11 cellular contexts compared by ENCODE assay signal in genomic region chrX:112832481-112833095, GRCh38. TPM values are rescaled to one million over a fixed set of nuclear protein-coding genes. Genes with fewer than 3 reads are reported as not detected.
DNase-seq lines count a peak whose midpoint lies in the region; ATAC-seq, FAIRE-seq and TF ChIP-seq lines count a peak whose summit lies in the region.
"Had no signal": no experiment of that assay in that cellular context is flagged by ENCODE, and none has a peak within 500 bp of the region (broad histone marks: within the 10 kb centered on the region; RNA-seq: fewer than 3 reads in every experiment).

No MANE protein-coding gene starts in this region.

- H2AK5ac ChIP-seq in IMR-90 (ENCODE audit: low read depth, low read length): no peak overlapping the region

- H3K27me3 ChIP-seq in IMR-90 (ENCODE audit: control insufficient read depth, insufficient read depth, low read length): no peaks in the 10 kb centered on the region; the same call in 1 of the 2 replicates
- H3K27me3 ChIP-seq in gastrocnemius medialis: no peaks in the 10 kb centered on the region

- no peak overlapping the region for H3K9ac ChIP-seq in IMR-90 (ENCODE audit: low read depth, low read length)

- H3K56ac ChIP-seq in IMR-90 (ENCODE audit: extremely low read depth, insufficient read depth, low read length): no peak overlapping the region

- H2AK9ac ChIP-seq in IMR-90 (replicated peaks; ENCODE audit: low read depth, low read length, poor library complexity): no peak overlapping the region

- no peak for ATAC-seq in IMR-90 (ENCODE audit: low read depth)
- ATAC-seq in gastrocnemius medialis: peak; percentile 79 to 85
- no peak for ATAC-seq in HG03469 (IDR thresholded peaks at IDR 0.05; ENCODE audit: unreplicated experiment)

- H3K9me1 ChIP-seq in IMR-90 (ENCODE audit: insufficient read depth, low read length): no peaks in the 10 kb centered on the region

- POLR2A ChIA-PET in IMR-90 (lab: Charles Lee; ENCODE audit: unreplicated experiment): interaction anchor here (0.5 kb wide), 1 partner anchor 444 kb away, joined by 4 read pairs; no protein-coding TSS in a partner anchor

- no peak overlapping the region for H2BK120ac ChIP-seq in IMR-90 (ENCODE audit: low read depth, low read length)

- no peak overlapping the region for H3K23ac ChIP-seq in IMR-90 (ENCODE audit: low read depth, low read length)

- H2BK20ac ChIP-seq in IMR-90 (ENCODE audit: low read depth, low read length): no peak overlapping the region

- dilution Hi-C loops in IMR-90 (cut with HindIII; ENCODE audit: low sequenced_read_pairs, unreplicated experiment): no loop called here

- no peak overlapping the region for H3K4me3 ChIP-seq in IMR-90 (ENCODE audit: insufficient read depth, low read depth, low read length)
- no peak overlapping the region for H3K4me3 ChIP-seq in gastrocnemius medialis

- intact Hi-C loops in IMR-90 (cut with micrococcal nuclease): no loop called here
- intact Hi-C loops in gastrocnemius medialis (cut with DNase I; ENCODE audit: low total_unique reads): no loop called here

- H3K18ac ChIP-seq in IMR-90 (ENCODE audit: low read depth, low read length): no peak overlapping the region; the same call in 1 of the 2 replicates

- H4K5ac ChIP-seq in IMR-90 (ENCODE audit: low read depth, low read length): no peak overlapping the region

- H3K36me3 ChIP-seq in IMR-90 (ENCODE audit: control insufficient read depth, insufficient read depth, low read length): no peaks in the 10 kb centered on the region
- no peaks in the 10 kb centered on the region for H3K36me3 ChIP-seq in gastrocnemius medialis

- no TSS peak for BruUV-seq in IMR-90 (replicated peaks; lab: Mats Ljungman, UMichigan)

- peak; percentile 7 for DNase-seq in IMR-90
- DNase-seq in NCI-H774 (lab: John Stamatoyannopoulos, UW): peak; percentile 31
- DNase-seq in fibroblast of peridontal ligament (ENCODE audit: extremely low read depth): peak; percentile 55
- peak in 1 of 2 donors; percentile 40 for DNase-seq in gastrocnemius medialis
- DNase-seq in GM12892 (ENCODE audit: insufficient read length): no peak
- DNase-seq in activated gamma-delta T cell (lab: John Stamatoyannopoulos, UW): no peak
- no peak for DNase-seq in 8988T
- DNase-seq: activated T-cell treated with anti-CD3 and anti-CD28 coated beads, Interleukin-2, amount 50 U/mL, for 1 hour; foreskin melanocyte had no signal

- H3K79me1 ChIP-seq in IMR-90 (ENCODE audit: low read depth in 1 of 2, low read length in 2 of 2): 0 out of 4 replicates have a peak, but pooled peaks cover 0 to 4% of the 10 kb centered on the region in 2 experiments

- no peak overlapping the region for H3K14ac ChIP-seq in IMR-90 (replicated peaks; ENCODE audit: low read depth, low read length)

- H4K8ac ChIP-seq in IMR-90 (ENCODE audit: low read depth in 2 of 2, low read length in 2 of 2): no peak overlapping the region

- no CpG with 5 or more reads among the region's 3 CpGs for WGBS in IMR-90 (ENCODE audit: extremely low coverage in 2 of 2, insufficient read length in 1 of 2), 2 experiments

- H2BK15ac ChIP-seq in IMR-90 (ENCODE audit: low read depth, low read length): no peak overlapping the region

- H2BK5ac ChIP-seq in IMR-90 (ENCODE audit: low read depth, low read length, poor library complexity, severe bottlenecking): no peak overlapping the region

- no peak for TF ChIP-seq POLR2A in IMR-90 (IDR thresholded peaks at IDR 0.05; ENCODE audit: low read depth, low read length)
- no peak for TF ChIP-seq POLR2A in gastrocnemius medialis (IDR thresholded peaks at IDR 0.05)
- no peak for TF ChIP-seq POLR2A in GM12892 (IDR thresholded peaks at IDR 0.05; ENCODE audit: low read depth, low read length)

- in situ Hi-C loops in IMR-90 (cut with MboI; ENCODE audit: low sequenced_read_pairs): loop anchor here (25.0 kb wide), 1 partner anchor 1145 kb away; the partner anchor contains the start of gene ALG13
- in situ Hi-C loops in gastrocnemius medialis (cut with MboI; ENCODE audit: low sequenced_read_pairs in 4 of 4): no loop called here

- peaks cover 7% of the 10 kb centered on the region for H3K4me1 ChIP-seq in IMR-90 (ENCODE audit: control insufficient read depth, insufficient read depth, low read length)
- peaks cover 19 to 23% of the 10 kb centered on the region in 2 donors for H3K4me1 ChIP-seq in gastrocnemius medialis

- H3K27ac ChIP-seq in IMR-90 (ENCODE audit: insufficient read depth, low read length) (no peak overlapping the region), gastrocnemius medialis (peak overlapping the region; percentile 66 to 94 (median 82))

- no peak for TF ChIP-seq CTCF in IMR-90 (conservative IDR thresholded peaks at IDR 0.05; ENCODE audit: low read depth, low read length)
- TF ChIP-seq CTCF in gastrocnemius medialis (IDR thresholded peaks at IDR 0.05 in 4 of 5, conservative IDR thresholded peaks at IDR 0.05 in 1 of 5): no peak

- H4K91ac ChIP-seq in IMR-90 (ENCODE audit: insufficient read depth, low read depth, low read length): no peak overlapping the region

- H3K4me2 ChIP-seq in IMR-90 (ENCODE audit: low read depth, low read length): no peak overlapping the region

- no peak for FAIRE-seq in GM12892 (lab: Jason Lieb, UNC)
- FAIRE-seq: TTC549 had no signal

- no peak overlapping the region for H3K4ac ChIP-seq in IMR-90 (ENCODE audit: low read depth, low read length)

- no peak overlapping the region for H2AFZ ChIP-seq in IMR-90 (replicated peaks; ENCODE audit: low read length, poor library complexity)

- no peak for TF ChIP-seq RAD21 in IMR-90 (IDR thresholded peaks at IDR 0.05; ENCODE audit: low read length)

- CTCF ChIA-PET in IMR-90 (lab: Yijun Ruan, JAX): no interaction called here

- H3K9me3 ChIP-seq in IMR-90 (ENCODE audit: control insufficient read depth, insufficient read depth, low read length) (no peaks in the 10 kb centered on the region), gastrocnemius medialis (no peaks in the 10 kb centered on the region)

- no peaks in the 10 kb centered on the region for H4K20me1 ChIP-seq in IMR-90 (ENCODE audit: insufficient read depth, low read length)

TF ChIP-seq in IMR-90, 13 proteins besides CTCF, POLR2A, EP300 and RAD21:
- TF ChIP-seq SMC3 (IDR thresholded peaks at IDR 0.05; ENCODE audit: low read depth, low read length): no peak
- no peak for TF ChIP-seq MAZ (IDR thresholded peaks at IDR 0.05; ENCODE audit: borderline replicate concordance, low read depth, low read length)
- TF ChIP-seq ELK1 (IDR thresholded peaks at IDR 0.05; ENCODE audit: borderline replicate concordance, low read depth, low read length): no peak
- TF ChIP-seq MXI1 (IDR thresholded peaks at IDR 0.05; ENCODE audit: borderline replicate concordance, low read depth, low read length): no peak
- no peak for TF ChIP-seq BHLHE40 (IDR thresholded peaks at IDR 0.05; ENCODE audit: low read depth, low read length)
- no peak for TF ChIP-seq CHD1 (IDR thresholded peaks at IDR 0.05; ENCODE audit: low read depth, low read length)
- no peak for TF ChIP-seq RCOR1 (IDR thresholded peaks at IDR 0.05; ENCODE audit: insufficient replicate concordance, low read length)
- no peak for TF ChIP-seq USF2 (IDR thresholded peaks at IDR 0.05; ENCODE audit: low read depth, low read length)
TF ChIP-seq in IMR-90: peak in this region for 0.

RNA-seq across cellular contexts. Expression of gene AMOT, which starts 8.0 kb away (rescaled TPM):
- 5.3 and 9.1 TPM in 2 replicates for total RNA-seq in IMR-90 (2012; rRNA removed)
- polyA plus RNA-seq in IMR-90 (2012; rRNA removed): 4.7 TPM in 2 replicates
- 1.9 and 3.1 TPM in 2 replicates for polyA plus RNA-seq in IMR-90 (2012; cell fraction: cytosol; rRNA removed)
- 3.6 and 5.4 TPM in 2 replicates for polyA plus RNA-seq in IMR-90 (2012; cell fraction: nucleus; rRNA removed; ENCODE audit: low replicate concordance)
- 10 to 100 TPM; 10.2 to 48.1 (median 22.4) TPM for total RNA-seq in gastrocnemius medialis
- polyA plus RNA-seq in GM12892 (2012; ENCODE audit: missing spikeins): 5.7 TPM

Comparison
In these comparisons a context has a peak if more than half of its experiments do, and no peak if none do; other contexts are left out.
1. ATAC-seq: peak in gastrocnemius medialis (2 of 2); none in IMR-90 (single experiment) and HG03469 (single experiment).
2. DNase-seq: peak in IMR-90 (single experiment), NCI-H774 (single experiment) and fibroblast of peridontal ligament (single experiment); none in GM12892 (single experiment), activated gamma-delta T cell (single experiment) and 8988T (single experiment).